Comparison of ENCODE assay signal across 9 cellular contexts in genomic region chr1:59354754-59355337, GRCh38. TPM values are rescaled to one million over a fixed set of nuclear protein-coding genes. Genes with fewer than 3 reads are reported as not detected.
DNase-seq lines count a peak whose midpoint lies in the region; ATAC-seq and TF ChIP-seq lines count a peak whose summit lies in the region.
"Had no signal": no experiment of that assay in that cellular context is flagged by ENCODE, and none has a peak within 500 bp of the region (broad histone marks: within the 10 kb centered on the region; RNA-seq: fewer than 3 reads in every experiment).

No MANE protein-coding gene starts in this region.

- no peaks in the 10 kb centered on the region for H3K9me3 ChIP-seq in tibial nerve

- WGBS in tibial nerve, 2 donors = 36 to 39% methylated on average over 5 of the region's 5 CpGs

- no peak overlapping the region for H3K4me3 Mint-ChIP-seq in activated T-cell treated with anti-CD3 and anti-CD28 coated beads, Interleukin-2, amount 50 U/mL, for 24 hours
- no peak overlapping the region for H3K4me3 Mint-ChIP-seq in effector memory CD8-positive, alpha-beta T cell

- H3K27ac Mint-ChIP-seq in activated T-cell treated with anti-CD3 and anti-CD28 coated beads, Interleukin-2, amount 50 U/mL, for 24 hours = peak overlapping the region; percentile 3
- H3K27ac Mint-ChIP-seq in effector memory CD8-positive, alpha-beta T cell = no peak overlapping the region

- TF ChIP-seq CTCF in foreskin keratinocyte (conservative IDR thresholded peaks at IDR 0.05) (no peak), tibial nerve (IDR thresholded peaks at IDR 0.05) (no peak)

- H3K36me3 ChIP-seq in tibial nerve = no peaks in the 10 kb centered on the region

- no peak for TF ChIP-seq POLR2A in tibial nerve (IDR thresholded peaks at IDR 0.05)

- no peaks in the 10 kb centered on the region for H3K9me3 Mint-ChIP-seq in activated T-cell treated with anti-CD3 and anti-CD28 coated beads, Interleukin-2, amount 50 U/mL, for 24 hours
- H3K9me3 Mint-ChIP-seq in effector memory CD8-positive, alpha-beta T cell = no peaks in the 10 kb centered on the region

- no peak overlapping the region for H3K27ac ChIP-seq in foreskin keratinocyte
- peak overlapping the region in 3 of 4 donors; percentile 25 to 71 (median 70) for H3K27ac ChIP-seq in tibial nerve

- ATAC-seq in HG03064 (IDR thresholded peaks at IDR 0.05; ENCODE audit: low read depth, unreplicated experiment) = peak; percentile 50
- peak; percentile 38 for ATAC-seq in foreskin keratinocyte
- ATAC-seq in HG02840 (IDR thresholded peaks at IDR 0.05; ENCODE audit: low FRiP score, unreplicated experiment) = no peak
- ATAC-seq in effector memory CD8-positive, alpha-beta T cell (replicated peaks) = no peak
- ATAC-seq: Panc1 had no signal

- peaks cover 3% of the 10 kb centered on the region for H3K36me3 Mint-ChIP-seq in activated T-cell treated with anti-CD3 and anti-CD28 coated beads, Interleukin-2, amount 50 U/mL, for 24 hours (ENCODE audit: low read depth)
- no peaks in the 10 kb centered on the region for H3K36me3 Mint-ChIP-seq in effector memory CD8-positive, alpha-beta T cell (ENCODE audit: insufficient read depth)

- H3K27me3 ChIP-seq in foreskin keratinocyte (no peaks in the 10 kb centered on the region), tibial nerve (no peaks in the 10 kb centered on the region)

- no peak overlapping the region for H3K4me3 ChIP-seq in tibial nerve

- H3K27me3 Mint-ChIP-seq in activated T-cell treated with anti-CD3 and anti-CD28 coated beads, Interleukin-2, amount 50 U/mL, for 24 hours = no peaks in the 10 kb centered on the region
- H3K27me3 Mint-ChIP-seq in effector memory CD8-positive, alpha-beta T cell = no peaks in the 10 kb centered on the region

- peaks cover 10% of the 10 kb centered on the region for H3K4me1 Mint-ChIP-seq in activated T-cell treated with anti-CD3 and anti-CD28 coated beads, Interleukin-2, amount 50 U/mL, for 24 hours (ENCODE audit: low read depth)
- peaks cover 2 to 4% of the 10 kb centered on the region in 2 donors for H3K4me1 Mint-ChIP-seq in effector memory CD8-positive, alpha-beta T cell (ENCODE audit: low read depth in 2 of 2)

- TF ChIP-seq EP300 in tibial nerve (IDR thresholded peaks at IDR 0.05) = peak in 1 of 2 donors; percentile 39

- DNase-seq in activated T-cell treated with anti-CD3 and anti-CD28 coated beads, Interleukin-2, amount 50 U/mL, for 24 hours = no peak
- DNase-seq in activated T-cell treated with anti-CD3 and anti-CD28 coated beads for 4 hours = no peak
- DNase-seq in foreskin keratinocyte = no peak
- peak in 1 of 2 donors; percentile 21 for DNase-seq in tibial nerve (ENCODE audit: low spot score in 2 of 2)
- DNase-seq in DMS153 (lab: John Stamatoyannopoulos, UW) = no peak
- no peak for DNase-seq in effector memory CD8-positive, alpha-beta T cell

- H3K4me1 ChIP-seq in foreskin keratinocyte (peaks cover 1% of the 10 kb centered on the region), tibial nerve (peaks cover 0 to 25% (median 15%) of the 10 kb centered on the region in 4 donors)

RNA-seq across cellular contexts. Expression of gene FGGY, which starts 58.0 kb away (rescaled TPM):
- total RNA-seq in foreskin keratinocyte = 8.6 and 9.9 TPM in 2 replicates
- polyA plus RNA-seq in foreskin keratinocyte = 6.4 and 8.1 TPM in 2 replicates
- 10 to 100 TPM; 27.0 to 40.6 (median 32.9) TPM for total RNA-seq in tibial nerve

Comparison
In these comparisons a context has a peak if more than half of its experiments do, and no peak if none do; other contexts are left out.
1. ATAC-seq: peak in HG03064 (single experiment) and foreskin keratinocyte (single experiment); none in HG02840 (single experiment) and effector memory CD8-positive, alpha-beta T cell (single experiment).